19 cellular contexts compared by ENCODE assay signal in genomic region chr14:29953501-29953900, GRCh38. TPM values are rescaled to one million over a fixed set of nuclear protein-coding genes. Genes with fewer than 3 reads are reported as not detected.
DNase-seq lines count a peak whose midpoint lies in the region; ATAC-seq and TF ChIP-seq lines count a peak whose summit lies in the region.
"Had no signal": no experiment of that assay in that cellular context is flagged by ENCODE, and none has a peak within 500 bp of the region (broad histone marks: within the 10 kb centered on the region; RNA-seq: fewer than 3 reads in every experiment).

No MANE protein-coding gene starts in this region.

- ATAC-seq in GM18502 (IDR thresholded peaks at IDR 0.05; ENCODE audit: poor library complexity, unreplicated experiment): peak; percentile 56
- ATAC-seq in T-cell (replicated peaks in 1 of 4): no peak
- ATAC-seq: HCT116 had no signal

- no peaks in the 10 kb centered on the region for H3K9me3 Mint-ChIP-seq in activated CD4-positive, alpha-beta memory T cell treated with anti-CD3 and anti-CD28 coated beads, Interleukin-2, amount 10 ng/mL, durations not matched to agents 7 days and 5 days
- peaks cover 6 to 17% (median 14%) of the 10 kb centered on the region in 3 donors for H3K9me3 Mint-ChIP-seq in T-cell

- H3K4me3 Mint-ChIP-seq in activated CD4-positive, alpha-beta memory T cell treated with anti-CD3 and anti-CD28 coated beads, Interleukin-2, amount 10 ng/mL, durations not matched to agents 7 days and 5 days: no peak overlapping the region
- H3K4me3 Mint-ChIP-seq in T-cell: no peak overlapping the region
- H3K4me3 Mint-ChIP-seq: B cell; CD4-positive, CD25-positive, alpha-beta regulatory T cell had no signal

- POLR2A ChIA-PET in activated CD4-positive, alpha-beta memory T cell treated with anti-CD3 and anti-CD28 coated beads, Interleukin-2, amount 10 ng/mL, durations not matched to agents 7 days and 5 days (lab: Charles Lee): no interaction called here
- POLR2A ChIA-PET in T-cell (lab: Charles Lee): no interaction called here

- H3K4me1 Mint-ChIP-seq in activated CD4-positive, alpha-beta memory T cell treated with anti-CD3 and anti-CD28 coated beads, Interleukin-2, amount 10 ng/mL, durations not matched to agents 7 days and 5 days: no peaks in the 10 kb centered on the region
- no peaks in the 10 kb centered on the region for H3K4me1 Mint-ChIP-seq in T-cell
- H3K4me1 Mint-ChIP-seq: B cell; CD4-positive, CD25-positive, alpha-beta regulatory T cell had no signal

- TF ChIP-seq EP300 in esophagus muscularis mucosa (IDR thresholded peaks at IDR 0.05): no peak

- H2AFZ ChIP-seq in osteoblast (ENCODE audit: low read length): peak overlapping the region; percentile 54

- H3K36me3 Mint-ChIP-seq in activated CD4-positive, alpha-beta memory T cell treated with anti-CD3 and anti-CD28 coated beads, Interleukin-2, amount 10 ng/mL, durations not matched to agents 7 days and 5 days (ENCODE audit: low read depth): no peaks in the 10 kb centered on the region
- no peaks in the 10 kb centered on the region for H3K36me3 Mint-ChIP-seq in T-cell
- H3K36me3 Mint-ChIP-seq: CD4-positive, CD25-positive, alpha-beta regulatory T cell had no signal

- no peaks in the 10 kb centered on the region for H3K79me2 ChIP-seq in osteoblast (ENCODE audit: insufficient read depth, low read length)

- no peak overlapping the region for H3K27ac ChIP-seq in osteoblast (ENCODE audit: low read depth, low read length)
- no peak overlapping the region for H3K27ac ChIP-seq in esophagus muscularis mucosa (replicated peaks in 1 of 4)

- intact Hi-C loops in esophagus muscularis mucosa (cut with DNase I): no loop called here

- no peaks in the 10 kb centered on the region for H3K27me3 ChIP-seq in osteoblast (ENCODE audit: insufficient read depth, low read length)
- no peaks in the 10 kb centered on the region for H3K27me3 ChIP-seq in esophagus muscularis mucosa

- H3K4me1 ChIP-seq in osteoblast (ENCODE audit: insufficient read depth, low read length): no peaks in the 10 kb centered on the region
- no peaks in the 10 kb centered on the region for H3K4me1 ChIP-seq in esophagus muscularis mucosa
- H3K4me1 ChIP-seq: Caco-2 had no signal

- no peak for TF ChIP-seq POLR2A in esophagus muscularis mucosa (IDR thresholded peaks at IDR 0.05; ENCODE audit: low read depth)

- peak overlapping the region; percentile 62 for H3K4me2 ChIP-seq in osteoblast (ENCODE audit: insufficient read depth, low read length)

- H3K27ac Mint-ChIP-seq in activated CD4-positive, alpha-beta memory T cell treated with anti-CD3 and anti-CD28 coated beads, Interleukin-2, amount 10 ng/mL, durations not matched to agents 7 days and 5 days: no peak overlapping the region
- no peak overlapping the region for H3K27ac Mint-ChIP-seq in T-cell
- H3K27ac Mint-ChIP-seq: B cell; CD4-positive, CD25-positive, alpha-beta regulatory T cell had no signal

- WGBS in esophagus muscularis mucosa: 86% methylated on average over 6 of the region's 6 CpGs

- peak overlapping the region; percentile 31 for H3K4me3 ChIP-seq in osteoblast (ENCODE audit: insufficient read depth, low read length)
- H3K4me3 ChIP-seq in esophagus muscularis mucosa: no peak overlapping the region

- no peaks in the 10 kb centered on the region for H3K36me3 ChIP-seq in osteoblast (ENCODE audit: insufficient read depth, low read length)
- no peaks in the 10 kb centered on the region for H3K36me3 ChIP-seq in esophagus muscularis mucosa

- TF ChIP-seq CTCF in osteoblast (IDR thresholded peaks at IDR 0.05; ENCODE audit: extremely low read depth, low read depth, low read length): no peak
- no peak for TF ChIP-seq CTCF in esophagus muscularis mucosa (IDR thresholded peaks at IDR 0.05)

- CTCF ChIA-PET in activated CD4-positive, alpha-beta memory T cell treated with anti-CD3 and anti-CD28 coated beads, Interleukin-2, amount 10 ng/mL, durations not matched to agents 7 days and 5 days (lab: Charles Lee): no interaction called here
- CTCF ChIA-PET in T-cell (lab: Charles Lee): interaction anchor here in 1 of 2 donors (0.6 kb wide), 1 partner anchor 31 kb away, joined by 4 read pairs; no protein-coding TSS in a partner anchor

- H3K9me3 ChIP-seq in osteoblast (ENCODE audit: low read depth, low read length): no peaks in the 10 kb centered on the region
- no peaks in the 10 kb centered on the region for H3K9me3 ChIP-seq in esophagus muscularis mucosa
- H3K9me3 ChIP-seq: Caco-2 had no signal

- peak; percentile 12 for DNase-seq in M059J (ENCODE audit: low read depth)
- DNase-seq in amniotic epithelial cell (ENCODE audit: low read depth): peak; percentile 35
- DNase-seq in osteoblast (ENCODE audit: insufficient read length, low spot score, missing footprints): peak; percentile 66
- no peak for DNase-seq in esophagus muscularis mucosa (ENCODE audit: extremely low spot score)
- DNase-seq in activated CD4-positive, alpha-beta memory T cell treated with anti-CD3 and anti-CD28 coated beads, Interleukin-2, amount 10 ng/mL, durations not matched to agents 7 days and 5 days: no peak
- no peak for DNase-seq in T-cell
- no peak for DNase-seq in SIG-M5 (lab: John Stamatoyannopoulos, UW)
- DNase-seq: Caco-2; CD4-positive, CD25-positive, alpha-beta regulatory T cell; EL; KG1; NCI-H1694; NCI-H226; NCI-H526; SHP77 treated with DMSO at 0.1 percent for 48 hours had no signal

- H4K20me1 ChIP-seq in osteoblast (ENCODE audit: insufficient read depth, low read length): no peaks in the 10 kb centered on the region

- no peaks in the 10 kb centered on the region for H3K27me3 Mint-ChIP-seq in activated CD4-positive, alpha-beta memory T cell treated with anti-CD3 and anti-CD28 coated beads, Interleukin-2, amount 10 ng/mL, durations not matched to agents 7 days and 5 days
- H3K27me3 Mint-ChIP-seq in T-cell: no peaks in the 10 kb centered on the region
- H3K27me3 Mint-ChIP-seq: B cell; CD4-positive, CD25-positive, alpha-beta regulatory T cell had no signal

RNA-seq across cellular contexts. Expression of gene PRKD1, which starts 25.9 kb away (rescaled TPM):
- 5.8 TPM in 2 replicates for total RNA-seq in M059J (2014; rRNA removed; shearing (Covaris generic))
- total RNA-seq in osteoblast (21.8 and 28.6 TPM in 2 replicates), esophagus muscularis mucosa (10 to 100 TPM; 10.4 to 18.7 (median 14.0) TPM), T-cell (under 1 TPM in 2 of 5 donors, not detected in 3; 0.28 to 0.43 TPM)
- not detected for total RNA-seq in activated CD4-positive, alpha-beta memory T cell treated with anti-CD3 and anti-CD28 coated beads, Interleukin-2, amount 10 ng/mL, durations not matched to agents 7 days and 5 days
- total RNA-seq: CD4-positive, CD25-positive, alpha-beta regulatory T cell; OCI-LY7 had no signal

Comparison
In these comparisons a context has a peak if more than half of its experiments do, and no peak if none do; other contexts are left out.
1. DNase-seq: peak in M059J (single experiment), amniotic epithelial cell (single experiment) and osteoblast (single experiment); none in esophagus muscularis mucosa (single experiment), activated CD4-positive, alpha-beta memory T cell treated with anti-CD3 and anti-CD28 coated beads, Interleukin-2, amount 10 ng/mL, durations not matched to agents 7 days and 5 days (single experiment), T-cell (0 of 34) and SIG-M5 (single experiment).